Comparison of ENCODE assay signal across 1 cellular context in the genomic region with DNA sequence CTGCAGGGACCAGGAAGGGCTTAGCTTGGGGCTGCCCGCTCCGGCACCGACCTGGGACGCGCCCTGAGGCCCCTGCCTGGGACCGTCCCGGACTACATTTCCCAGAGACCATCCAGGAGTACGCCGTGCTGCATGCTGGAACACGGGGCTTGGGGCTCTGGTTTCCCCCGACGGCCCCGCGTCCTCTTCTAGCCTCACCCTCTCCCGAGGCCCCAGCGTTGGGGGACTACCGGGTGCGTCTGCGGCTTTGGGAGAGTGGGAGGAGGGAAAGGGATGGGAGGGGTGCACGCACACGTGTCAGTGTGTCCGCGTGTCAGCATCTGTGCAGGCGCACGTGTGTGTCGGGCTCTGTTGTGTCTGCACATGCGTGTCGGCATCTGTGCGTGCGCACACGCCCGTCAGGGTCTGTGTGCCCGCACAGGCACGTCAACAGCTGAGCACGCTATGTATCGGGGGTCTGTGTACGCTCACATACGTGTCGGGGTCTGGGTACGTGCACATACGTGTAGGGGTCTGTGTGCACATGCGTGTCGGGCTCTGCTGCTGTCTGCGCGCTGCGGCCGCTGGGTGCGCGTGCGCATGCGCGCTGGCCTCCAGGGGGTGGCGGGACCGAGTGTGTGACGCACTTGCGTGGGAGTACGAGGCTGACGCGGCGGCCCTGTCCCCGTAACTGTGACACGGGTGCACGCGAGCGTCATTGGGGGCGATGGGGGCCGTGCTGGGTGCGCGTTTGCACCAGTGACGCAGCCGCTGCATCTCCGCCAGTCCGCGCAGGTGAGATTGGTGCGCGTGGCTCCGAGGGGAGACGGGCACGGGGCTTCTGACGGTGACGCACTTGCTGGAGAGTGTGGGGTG.
TF ChIP-seq lines count a peak whose summit lies in the region.

A gene (plus strand): TSS at position 623 of the 855 bp plus-strand sequence. CDS start 31,232 bp downstream, outside the sequence.

TF ChIP-seq in GM12878, 131 proteins besides CTCF, POLR2A, EP300 and RAD21 (continued from another document and continues in another):
- peak; percentile 78 for TF ChIP-seq RAD51 (IDR thresholded peaks at IDR 0.05)
- TF ChIP-seq JUND (IDR thresholded peaks at IDR 0.05; ENCODE audit: low read depth, low read length): no peak
- TF ChIP-seq WRNIP1 (IDR thresholded peaks at IDR 0.05; ENCODE audit: borderline replicate concordance, low read depth, low read length): no peak
- TF ChIP-seq ZSCAN29 (IDR thresholded peaks at IDR 0.05): no peak
- no peak for TF ChIP-seq TAF1 (IDR thresholded peaks at IDR 0.05; ENCODE audit: borderline replicate concordance, low read depth, low read length)
- no peak for TF ChIP-seq NFYA (IDR thresholded peaks at IDR 0.05; ENCODE audit: borderline replicate concordance, low read depth, low read length)
- no peak for TF ChIP-seq NR2C2 (IDR thresholded peaks at IDR 0.05; ENCODE audit: borderline replicate concordance, control insufficient read depth, insufficient read length, low read depth)
- TF ChIP-seq, protein P1, sequence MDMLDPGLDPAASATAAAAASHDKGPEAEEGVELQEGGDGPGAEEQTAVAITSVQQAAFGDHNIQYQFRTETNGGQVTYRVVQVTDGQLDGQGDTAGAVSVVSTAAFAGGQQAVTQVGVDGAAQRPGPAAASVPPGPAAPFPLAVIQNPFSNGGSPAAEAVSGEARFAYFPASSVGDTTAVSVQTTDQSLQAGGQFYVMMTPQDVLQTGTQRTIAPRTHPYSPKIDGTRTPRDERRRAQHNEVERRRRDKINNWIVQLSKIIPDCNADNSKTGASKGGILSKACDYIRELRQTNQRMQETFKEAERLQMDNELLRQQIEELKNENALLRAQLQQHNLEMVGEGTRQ (IDR thresholded peaks at IDR 0.05; ENCODE audit: borderline replicate concordance, low read depth, low read length): no peak; the same call in 1 of the 2 replicates
- TF ChIP-seq, protein P2, sequence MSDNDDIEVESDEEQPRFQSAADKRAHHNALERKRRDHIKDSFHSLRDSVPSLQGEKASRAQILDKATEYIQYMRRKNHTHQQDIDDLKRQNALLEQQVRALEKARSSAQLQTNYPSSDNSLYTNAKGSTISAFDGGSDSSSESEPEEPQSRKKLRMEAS (IDR thresholded peaks at IDR 0.05; ENCODE audit: low read depth, low read length): no peak
- no peak; the same call in 1 of the 2 replicates for TF ChIP-seq SIN3A (IDR thresholded peaks at IDR 0.05; ENCODE audit: low read depth, low read length)
- TF ChIP-seq NFIC (IDR thresholded peaks at IDR 0.05; ENCODE audit: low read depth, low read length): no peak
- no peak for TF ChIP-seq SPI1 (IDR thresholded peaks at IDR 0.05; ENCODE audit: borderline replicate concordance, insufficient read depth, low read depth, low read length)
- TF ChIP-seq, protein P3, sequence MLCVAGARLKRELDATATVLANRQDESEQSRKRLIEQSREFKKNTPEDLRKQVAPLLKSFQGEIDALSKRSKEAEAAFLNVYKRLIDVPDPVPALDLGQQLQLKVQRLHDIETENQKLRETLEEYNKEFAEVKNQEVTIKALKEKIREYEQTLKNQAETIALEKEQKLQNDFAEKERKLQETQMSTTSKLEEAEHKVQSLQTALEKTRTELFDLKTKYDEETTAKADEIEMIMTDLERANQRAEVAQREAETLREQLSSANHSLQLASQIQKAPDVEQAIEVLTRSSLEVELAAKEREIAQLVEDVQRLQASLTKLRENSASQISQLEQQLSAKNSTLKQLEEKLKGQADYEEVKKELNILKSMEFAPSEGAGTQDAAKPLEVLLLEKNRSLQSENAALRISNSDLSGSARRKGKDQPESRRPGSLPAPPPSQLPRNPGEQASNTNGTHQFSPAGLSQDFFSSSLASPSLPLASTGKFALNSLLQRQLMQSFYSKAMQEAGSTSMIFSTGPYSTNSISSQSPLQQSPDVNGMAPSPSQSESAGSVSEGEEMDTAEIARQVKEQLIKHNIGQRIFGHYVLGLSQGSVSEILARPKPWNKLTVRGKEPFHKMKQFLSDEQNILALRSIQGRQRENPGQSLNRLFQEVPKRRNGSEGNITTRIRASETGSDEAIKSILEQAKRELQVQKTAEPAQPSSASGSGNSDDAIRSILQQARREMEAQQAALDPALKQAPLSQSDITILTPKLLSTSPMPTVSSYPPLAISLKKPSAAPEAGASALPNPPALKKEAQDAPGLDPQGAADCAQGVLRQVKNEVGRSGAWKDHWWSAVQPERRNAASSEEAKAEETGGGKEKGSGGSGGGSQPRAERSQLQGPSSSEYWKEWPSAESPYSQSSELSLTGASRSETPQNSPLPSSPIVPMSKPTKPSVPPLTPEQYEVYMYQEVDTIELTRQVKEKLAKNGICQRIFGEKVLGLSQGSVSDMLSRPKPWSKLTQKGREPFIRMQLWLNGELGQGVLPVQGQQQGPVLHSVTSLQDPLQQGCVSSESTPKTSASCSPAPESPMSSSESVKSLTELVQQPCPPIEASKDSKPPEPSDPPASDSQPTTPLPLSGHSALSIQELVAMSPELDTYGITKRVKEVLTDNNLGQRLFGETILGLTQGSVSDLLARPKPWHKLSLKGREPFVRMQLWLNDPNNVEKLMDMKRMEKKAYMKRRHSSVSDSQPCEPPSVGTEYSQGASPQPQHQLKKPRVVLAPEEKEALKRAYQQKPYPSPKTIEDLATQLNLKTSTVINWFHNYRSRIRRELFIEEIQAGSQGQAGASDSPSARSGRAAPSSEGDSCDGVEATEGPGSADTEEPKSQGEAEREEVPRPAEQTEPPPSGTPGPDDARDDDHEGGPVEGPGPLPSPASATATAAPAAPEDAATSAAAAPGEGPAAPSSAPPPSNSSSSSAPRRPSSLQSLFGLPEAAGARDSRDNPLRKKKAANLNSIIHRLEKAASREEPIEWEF (IDR thresholded peaks at IDR 0.05; ENCODE audit: insufficient replicate concordance, low read depth, low read length): no peak
- peak; percentile 72 for TF ChIP-seq SIX5 (IDR thresholded peaks at IDR 0.05; ENCODE audit: low read depth, low read length, severe bottlenecking)
- TF ChIP-seq, protein P4, sequence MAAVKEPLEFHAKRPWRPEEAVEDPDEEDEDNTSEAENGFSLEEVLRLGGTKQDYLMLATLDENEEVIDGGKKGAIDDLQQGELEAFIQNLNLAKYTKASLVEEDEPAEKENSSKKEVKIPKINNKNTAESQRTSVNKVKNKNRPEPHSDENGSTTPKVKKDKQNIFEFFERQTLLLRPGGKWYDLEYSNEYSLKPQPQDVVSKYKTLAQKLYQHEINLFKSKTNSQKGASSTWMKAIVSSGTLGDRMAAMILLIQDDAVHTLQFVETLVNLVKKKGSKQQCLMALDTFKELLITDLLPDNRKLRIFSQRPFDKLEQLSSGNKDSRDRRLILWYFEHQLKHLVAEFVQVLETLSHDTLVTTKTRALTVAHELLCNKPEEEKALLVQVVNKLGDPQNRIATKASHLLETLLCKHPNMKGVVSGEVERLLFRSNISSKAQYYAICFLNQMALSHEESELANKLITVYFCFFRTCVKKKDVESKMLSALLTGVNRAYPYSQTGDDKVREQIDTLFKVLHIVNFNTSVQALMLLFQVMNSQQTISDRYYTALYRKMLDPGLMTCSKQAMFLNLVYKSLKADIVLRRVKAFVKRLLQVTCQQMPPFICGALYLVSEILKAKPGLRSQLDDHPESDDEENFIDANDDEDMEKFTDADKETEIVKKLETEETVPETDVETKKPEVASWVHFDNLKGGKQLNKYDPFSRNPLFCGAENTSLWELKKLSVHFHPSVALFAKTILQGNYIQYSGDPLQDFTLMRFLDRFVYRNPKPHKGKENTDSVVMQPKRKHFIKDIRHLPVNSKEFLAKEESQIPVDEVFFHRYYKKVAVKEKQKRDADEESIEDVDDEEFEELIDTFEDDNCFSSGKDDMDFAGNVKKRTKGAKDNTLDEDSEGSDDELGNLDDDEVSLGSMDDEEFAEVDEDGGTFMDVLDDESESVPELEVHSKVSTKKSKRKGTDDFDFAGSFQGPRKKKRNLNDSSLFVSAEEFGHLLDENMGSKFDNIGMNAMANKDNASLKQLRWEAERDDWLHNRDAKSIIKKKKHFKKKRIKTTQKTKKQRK (IDR thresholded peaks at IDR 0.05; ENCODE audit: low read depth, low read length): no peak
- TF ChIP-seq, protein P5, sequence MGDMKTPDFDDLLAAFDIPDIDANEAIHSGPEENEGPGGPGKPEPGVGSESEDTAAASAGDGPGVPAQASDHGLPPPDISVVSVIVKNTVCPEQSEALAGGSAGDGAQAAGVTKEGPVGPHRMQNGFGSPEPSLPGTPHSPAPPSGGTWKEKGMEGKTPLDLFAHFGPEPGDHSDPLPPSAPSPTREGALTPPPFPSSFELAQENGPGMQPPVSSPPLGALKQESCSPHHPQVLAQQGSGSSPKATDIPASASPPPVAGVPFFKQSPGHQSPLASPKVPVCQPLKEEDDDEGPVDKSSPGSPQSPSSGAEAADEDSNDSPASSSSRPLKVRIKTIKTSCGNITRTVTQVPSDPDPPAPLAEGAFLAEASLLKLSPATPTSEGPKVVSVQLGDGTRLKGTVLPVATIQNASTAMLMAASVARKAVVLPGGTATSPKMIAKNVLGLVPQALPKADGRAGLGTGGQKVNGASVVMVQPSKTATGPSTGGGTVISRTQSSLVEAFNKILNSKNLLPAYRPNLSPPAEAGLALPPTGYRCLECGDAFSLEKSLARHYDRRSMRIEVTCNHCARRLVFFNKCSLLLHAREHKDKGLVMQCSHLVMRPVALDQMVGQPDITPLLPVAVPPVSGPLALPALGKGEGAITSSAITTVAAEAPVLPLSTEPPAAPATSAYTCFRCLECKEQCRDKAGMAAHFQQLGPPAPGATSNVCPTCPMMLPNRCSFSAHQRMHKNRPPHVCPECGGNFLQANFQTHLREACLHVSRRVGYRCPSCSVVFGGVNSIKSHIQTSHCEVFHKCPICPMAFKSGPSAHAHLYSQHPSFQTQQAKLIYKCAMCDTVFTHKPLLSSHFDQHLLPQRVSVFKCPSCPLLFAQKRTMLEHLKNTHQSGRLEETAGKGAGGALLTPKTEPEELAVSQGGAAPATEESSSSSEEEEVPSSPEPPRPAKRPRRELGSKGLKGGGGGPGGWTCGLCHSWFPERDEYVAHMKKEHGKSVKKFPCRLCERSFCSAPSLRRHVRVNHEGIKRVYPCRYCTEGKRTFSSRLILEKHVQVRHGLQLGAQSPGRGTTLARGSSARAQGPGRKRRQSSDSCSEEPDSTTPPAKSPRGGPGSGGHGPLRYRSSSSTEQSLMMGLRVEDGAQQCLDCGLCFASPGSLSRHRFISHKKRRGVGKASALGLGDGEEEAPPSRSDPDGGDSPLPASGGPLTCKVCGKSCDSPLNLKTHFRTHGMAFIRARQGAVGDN (IDR thresholded peaks at IDR 0.05): peak; percentile 31; the same call in 1 of the 2 replicates
- TF ChIP-seq RB1 (IDR thresholded peaks at IDR 0.05; ENCODE audit: borderline replicate concordance): no peak
- no peak for TF ChIP-seq KDM1A (IDR thresholded peaks at IDR 0.05; ENCODE audit: borderline replicate concordance)
- no peak for TF ChIP-seq CBX3 (IDR thresholded peaks at IDR 0.05; ENCODE audit: borderline replicate concordance, low read depth)
- TF ChIP-seq, protein P6, sequence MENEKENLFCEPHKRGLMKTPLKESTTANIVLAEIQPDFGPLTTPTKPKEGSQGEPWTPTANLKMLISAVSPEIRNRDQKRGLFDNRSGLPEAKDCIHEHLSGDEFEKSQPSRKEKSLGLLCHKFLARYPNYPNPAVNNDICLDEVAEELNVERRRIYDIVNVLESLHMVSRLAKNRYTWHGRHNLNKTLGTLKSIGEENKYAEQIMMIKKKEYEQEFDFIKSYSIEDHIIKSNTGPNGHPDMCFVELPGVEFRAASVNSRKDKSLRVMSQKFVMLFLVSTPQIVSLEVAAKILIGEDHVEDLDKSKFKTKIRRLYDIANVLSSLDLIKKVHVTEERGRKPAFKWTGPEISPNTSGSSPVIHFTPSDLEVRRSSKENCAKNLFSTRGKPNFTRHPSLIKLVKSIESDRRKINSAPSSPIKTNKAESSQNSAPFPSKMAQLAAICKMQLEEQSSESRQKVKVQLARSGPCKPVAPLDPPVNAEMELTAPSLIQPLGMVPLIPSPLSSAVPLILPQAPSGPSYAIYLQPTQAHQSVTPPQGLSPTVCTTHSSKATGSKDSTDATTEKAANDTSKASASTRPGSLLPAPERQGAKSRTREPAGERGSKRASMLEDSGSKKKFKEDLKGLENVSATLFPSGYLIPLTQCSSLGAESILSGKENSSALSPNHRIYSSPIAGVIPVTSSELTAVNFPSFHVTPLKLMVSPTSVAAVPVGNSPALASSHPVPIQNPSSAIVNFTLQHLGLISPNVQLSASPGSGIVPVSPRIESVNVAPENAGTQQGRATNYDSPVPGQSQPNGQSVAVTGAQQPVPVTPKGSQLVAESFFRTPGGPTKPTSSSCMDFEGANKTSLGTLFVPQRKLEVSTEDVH (IDR thresholded peaks at IDR 0.05; ENCODE audit: low read depth, partially characterized antibody): no peak
- TF ChIP-seq EGR1 (IDR thresholded peaks at IDR 0.05; ENCODE audit: borderline replicate concordance in 1 of 2, low read depth in 2 of 2, low read length in 2 of 2): peak; percentile 69 to 92
- TF ChIP-seq IKZF1 (conservative IDR thresholded peaks at IDR 0.05): peak; percentile 86
- peak; percentile 16; the same call in 1 of the 2 replicates for TF ChIP-seq LARP7 (IDR thresholded peaks at IDR 0.05)
- no peak for TF ChIP-seq ZNF217 (IDR thresholded peaks at IDR 0.05)
- TF ChIP-seq CBFB (IDR thresholded peaks at IDR 0.05; ENCODE audit: low read depth): no peak
- no peak for TF ChIP-seq TBL1XR1 (IDR thresholded peaks at IDR 0.05; ENCODE audit: low read depth, low read length)
- TF ChIP-seq PAX5 (IDR thresholded peaks at IDR 0.05; ENCODE audit: borderline replicate concordance, low read depth, low read length): peak; percentile 68; the same call in 1 of the 2 replicates
- TF ChIP-seq, protein P7, sequence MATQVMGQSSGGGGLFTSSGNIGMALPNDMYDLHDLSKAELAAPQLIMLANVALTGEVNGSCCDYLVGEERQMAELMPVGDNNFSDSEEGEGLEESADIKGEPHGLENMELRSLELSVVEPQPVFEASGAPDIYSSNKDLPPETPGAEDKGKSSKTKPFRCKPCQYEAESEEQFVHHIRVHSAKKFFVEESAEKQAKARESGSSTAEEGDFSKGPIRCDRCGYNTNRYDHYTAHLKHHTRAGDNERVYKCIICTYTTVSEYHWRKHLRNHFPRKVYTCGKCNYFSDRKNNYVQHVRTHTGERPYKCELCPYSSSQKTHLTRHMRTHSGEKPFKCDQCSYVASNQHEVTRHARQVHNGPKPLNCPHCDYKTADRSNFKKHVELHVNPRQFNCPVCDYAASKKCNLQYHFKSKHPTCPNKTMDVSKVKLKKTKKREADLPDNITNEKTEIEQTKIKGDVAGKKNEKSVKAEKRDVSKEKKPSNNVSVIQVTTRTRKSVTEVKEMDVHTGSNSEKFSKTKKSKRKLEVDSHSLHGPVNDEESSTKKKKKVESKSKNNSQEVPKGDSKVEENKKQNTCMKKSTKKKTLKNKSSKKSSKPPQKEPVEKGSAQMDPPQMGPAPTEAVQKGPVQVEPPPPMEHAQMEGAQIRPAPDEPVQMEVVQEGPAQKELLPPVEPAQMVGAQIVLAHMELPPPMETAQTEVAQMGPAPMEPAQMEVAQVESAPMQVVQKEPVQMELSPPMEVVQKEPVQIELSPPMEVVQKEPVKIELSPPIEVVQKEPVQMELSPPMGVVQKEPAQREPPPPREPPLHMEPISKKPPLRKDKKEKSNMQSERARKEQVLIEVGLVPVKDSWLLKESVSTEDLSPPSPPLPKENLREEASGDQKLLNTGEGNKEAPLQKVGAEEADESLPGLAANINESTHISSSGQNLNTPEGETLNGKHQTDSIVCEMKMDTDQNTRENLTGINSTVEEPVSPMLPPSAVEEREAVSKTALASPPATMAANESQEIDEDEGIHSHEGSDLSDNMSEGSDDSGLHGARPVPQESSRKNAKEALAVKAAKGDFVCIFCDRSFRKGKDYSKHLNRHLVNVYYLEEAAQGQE (IDR thresholded peaks at IDR 0.05; ENCODE audit: low read depth, low read length): no peak
- TF ChIP-seq PAX8 (IDR thresholded peaks at IDR 0.05): no peak
- TF ChIP-seq NFXL1 (IDR thresholded peaks at IDR 0.05; ENCODE audit: borderline replicate concordance): no peak
- TF ChIP-seq MYB (IDR thresholded peaks at IDR 0.05; ENCODE audit: borderline replicate concordance, low read depth, low read length): no peak
- TF ChIP-seq RCOR1 (conservative IDR thresholded peaks at IDR 0.05; ENCODE audit: low read depth, low read length): no peak
- no peak for TF ChIP-seq BRCA1 (IDR thresholded peaks at IDR 0.05; ENCODE audit: low read depth, low read length)
- no peak for TF ChIP-seq ZNF384 (IDR thresholded peaks at IDR 0.05; ENCODE audit: borderline replicate concordance, low read depth, low read length)
